ENCODE assay signal across 5 cellular contexts in the genomic region with DNA sequence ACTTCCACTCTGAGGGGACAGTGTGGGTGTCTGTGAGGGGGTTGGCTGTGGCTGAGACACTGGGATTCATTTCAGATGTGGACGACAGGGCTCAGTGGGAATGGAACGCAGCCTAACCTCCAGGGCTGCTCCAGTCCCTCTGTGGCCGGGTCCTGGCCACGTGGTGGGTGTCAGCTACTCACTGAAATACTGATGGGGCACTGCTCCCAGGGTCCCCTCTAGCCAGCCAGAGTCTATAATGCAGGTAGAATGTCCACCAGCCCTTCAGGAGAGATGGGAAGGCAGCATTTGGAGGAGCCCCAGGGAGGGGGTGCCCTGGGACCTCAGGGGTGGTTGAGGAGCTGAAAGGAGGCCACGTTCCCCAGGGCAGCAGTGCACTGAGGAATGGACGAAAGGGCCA.
"Had no signal": no experiment of that assay in that cellular context is flagged by ENCODE, and none has a peak within 500 bp of the region (broad histone marks: within the 10 kb centered on the region; RNA-seq: fewer than 3 reads in every experiment).

No MANE protein-coding gene starts in this region.

- H2AFZ ChIP-seq: GM23248 had no signal

- H3K9ac ChIP-seq: GM23248 had no signal

- H3K4me3 ChIP-seq: GM23248 had no signal

- DNase-seq: GM23248, GOT3, H9, HCEC 1CT, KBM-7 had no signal

- H3K27ac ChIP-seq: GM23248 had no signal
